8 cellular contexts compared by ENCODE assay signal in genomic region chr16:88810868-88811599, GRCh38. TPM values are rescaled to one million over a fixed set of nuclear protein-coding genes. Genes with fewer than 3 reads are reported as not detected.
DNase-seq lines count a peak whose midpoint lies in the region; ATAC-seq and TF ChIP-seq lines count a peak whose summit lies in the region.

No MANE protein-coding gene starts in this region.

- no peak for TF ChIP-seq CTCF in C4-2B (conservative IDR thresholded peaks at IDR 0.05)

- ATAC-seq in GM19035 (IDR thresholded peaks at IDR 0.05; ENCODE audit: unreplicated experiment) = peak; percentile 50
- peak; percentile 40 for ATAC-seq in HG03139 (IDR thresholded peaks at IDR 0.05; ENCODE audit: unreplicated experiment)

- H3K27ac ChIP-seq in C4-2B (peak overlapping the region; percentile 98), epithelial cell of prostate (peak overlapping the region; percentile 80)

- DNase-seq in NCI-H524 treated with DMSO at 0.1 percent for 48 hours (lab: John Stamatoyannopoulos, UW) = peak; percentile 13
- peak; percentile 43 for DNase-seq in activated T-cell treated with anti-CD3 and anti-CD28 coated beads for 4 hours
- DNase-seq in epithelial cell of prostate (ENCODE audit: low read depth, low spot score) = no peak
- peak; percentile 78 for DNase-seq in mucosa of gallbladder (ENCODE audit: low spot score)
- peak; percentile 60 for DNase-seq in stimulated activated naive CD4-positive, alpha-beta T cell treated with Interleukin-2 at 50 U/mL for 16 hours (lab: John Stamatoyannopoulos, UW)

RNA-seq across cellular contexts. Expression of gene APRT, which starts 0.7 kb away (rescaled TPM):
- total RNA-seq in mucosa of gallbladder = 104 TPM

RNA-seq across cellular contexts. Expression of gene CDT1, which starts 7.4 kb away (rescaled TPM):
- 3.2 TPM for total RNA-seq in mucosa of gallbladder

RNA-seq across cellular contexts. Expression of gene PIEZO1, which starts 26.0 kb away (rescaled TPM):
- total RNA-seq in mucosa of gallbladder = 108 TPM

RNA-seq across cellular contexts. Expression of gene GALNS, which starts 45.7 kb away (rescaled TPM):
- 56.1 TPM for total RNA-seq in mucosa of gallbladder

RNA-seq across cellular contexts. Expression of gene TRAPPC2L, which starts 45.9 kb away (rescaled TPM):
- total RNA-seq in mucosa of gallbladder = 53.8 TPM
